8 cellular contexts compared by ENCODE assay signal in the genomic region with DNA sequence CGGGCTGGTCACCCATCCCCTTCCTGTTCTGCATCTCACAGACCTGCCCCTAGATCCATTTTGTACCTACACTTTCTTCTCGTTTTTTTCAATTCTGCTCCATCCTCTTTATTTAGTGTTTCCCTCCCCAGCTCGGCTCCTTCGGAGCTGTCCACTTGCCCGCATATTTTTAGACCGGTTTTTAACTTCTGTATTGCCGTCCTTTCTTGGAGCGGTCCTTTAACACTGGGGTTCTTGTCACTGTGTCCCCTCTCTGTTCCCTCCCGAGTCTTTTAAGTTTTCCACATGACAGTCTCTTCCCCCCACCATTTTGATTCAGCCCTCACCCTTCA. TPM values are rescaled to one million over a fixed set of nuclear protein-coding genes. Genes with fewer than 3 reads are reported as not detected.
DNase-seq lines count a peak whose midpoint lies in the region; ATAC-seq, FAIRE-seq and TF ChIP-seq lines count a peak whose summit lies in the region.

No MANE protein-coding gene starts in this region.

- H3K27me3 ChIP-seq in ascending aorta (no peaks in the 10 kb centered on the region), suprapubic skin (no peaks in the 10 kb centered on the region)

- H3K4me3 ChIP-seq in HEK293 (ENCODE audit: low read depth, low read length) (peak overlapping the region; percentile 76), ascending aorta (peak overlapping the region; percentile 85 to 87), kidney (ENCODE audit: low read length in 2 of 2) (peak overlapping the region; percentile 55 to 94), suprapubic skin (peak overlapping the region; percentile 91)

- CTCF ChIA-PET in HEK293 (lab: Yijun Ruan, JAX): interaction anchor here (0.6 to 1.3 kb wide), 4 partner anchors 96 to 378 kb away, joined by 3 to 5 read pairs (median 4); no protein-coding TSS in a partner anchor

- intact Hi-C loops in ascending aorta (cut with DNase I) (loop anchor here (5.0 kb wide), 1 partner anchor 65 kb away; no protein-coding TSS in a partner anchor), kidney (cut with DNase I) (loop anchor here (5.0 kb wide), 1 partner anchor 125 kb away; no protein-coding TSS in a partner anchor)

- POLR2A ChIA-PET in HEK293 (lab: Yijun Ruan, JAX): interaction anchor here (0.6 to 1.8 kb wide), 5 partner anchors 16 to 149 kb away, joined by 3 to 7 read pairs (median 3); no protein-coding TSS in a partner anchor

- WGBS in suprapubic skin: 10% methylated on average over 9 of the region's 9 CpGs

- TF ChIP-seq CTCF in HEK293 (tag by site-specific recombination; IDR thresholded peaks at IDR 0.05) (no peak), ascending aorta (IDR thresholded peaks at IDR 0.05) (no peak), kidney (IDR thresholded peaks at IDR 0.05; ENCODE audit: borderline replicate concordance, extremely low read depth, insufficient read depth) (no peak), suprapubic skin (IDR thresholded peaks at IDR 0.05) (no peak)

- TF ChIP-seq EP300 in suprapubic skin (IDR thresholded peaks at IDR 0.05): no peak

- H3K27ac ChIP-seq in HEK293 (ENCODE audit: extremely low read depth, low read depth, low read length) (peak overlapping the region; percentile 99; the same call in 1 of the 2 replicates), ascending aorta (peak overlapping the region; percentile 97 to 100), kidney (ENCODE audit: low read depth in 2 of 2, low read length in 2 of 2) (peak overlapping the region; percentile 58 to 68), suprapubic skin (peak overlapping the region; percentile 98)

- no peaks in the 10 kb centered on the region for H3K36me3 ChIP-seq in HEK293 (ENCODE audit: control insufficient read depth in 2 of 2, insufficient read depth in 1 of 2, low read length in 2 of 2)
- no peaks in the 10 kb centered on the region for H3K36me3 ChIP-seq in ascending aorta
- no peaks in the 10 kb centered on the region for H3K36me3 ChIP-seq in kidney (ENCODE audit: control insufficient read depth in 1 of 2, insufficient read depth in 2 of 2, low read length in 2 of 2)
- H3K36me3 ChIP-seq in suprapubic skin: no peaks in the 10 kb centered on the region

- no peak for TF ChIP-seq POLR2A in suprapubic skin (IDR thresholded peaks at IDR 0.05)

- peak overlapping the region; percentile 2 to 78 for H3K9ac ChIP-seq in kidney (ENCODE audit: low read length in 2 of 2)

- no peaks in the 10 kb centered on the region for H3K9me3 ChIP-seq in HEK293 (ENCODE audit: control insufficient read depth, insufficient read depth, low read depth, low read length)
- H3K9me3 ChIP-seq in ascending aorta: no peaks in the 10 kb centered on the region
- no peaks in the 10 kb centered on the region for H3K9me3 ChIP-seq in kidney (ENCODE audit: control insufficient read depth in 1 of 2, low read length in 2 of 2)
- no peaks in the 10 kb centered on the region for H3K9me3 ChIP-seq in suprapubic skin

- ATAC-seq in HG03469 (IDR thresholded peaks at IDR 0.05; ENCODE audit: unreplicated experiment) (no peak), HG03378 (IDR thresholded peaks at IDR 0.05; ENCODE audit: unreplicated experiment) (no peak), GM21367 (IDR thresholded peaks at IDR 0.05; ENCODE audit: unreplicated experiment) (no peak)

- H3K4me1 ChIP-seq in HEK293 (ENCODE audit: control insufficient read depth, insufficient read depth, low read length): peaks cover 42% of the 10 kb centered on the region
- peaks cover 12 to 40% of the 10 kb centered on the region in 2 donors for H3K4me1 ChIP-seq in ascending aorta
- H3K4me1 ChIP-seq in kidney (ENCODE audit: control insufficient read depth in 1 of 2, insufficient read depth in 1 of 2, low read depth in 1 of 2, low read length in 2 of 2): peaks cover 25 to 29% of the 10 kb centered on the region in 2 donors
- peaks cover 66% of the 10 kb centered on the region for H3K4me1 ChIP-seq in suprapubic skin

- FAIRE-seq in kidney (lab: Jason Lieb, UNC): no peak

- peak in 1 of 2 donors; percentile 44 for DNase-seq in ascending aorta (ENCODE audit: low spot score in 2 of 2)
- DNase-seq in kidney: peak; percentile 20
- peak; percentile 15 to 37 for DNase-seq in suprapubic skin (ENCODE audit: low spot score in 2 of 2)
- DNase-seq in NCI-H69 (lab: John Stamatoyannopoulos, UW): no peak

TF ChIP-seq in HEK293, 187 proteins besides CTCF, POLR2A, EP300 and RAD21 (continues in another document):
- TF ChIP-seq ZNF202 (tag by site-specific recombination; IDR thresholded peaks at IDR 0.05; ENCODE audit: borderline replicate concordance) (no peak), ZFP69B (tag by site-specific recombination; IDR thresholded peaks at IDR 0.05) (no peak), ZNF155 (tag by site-specific recombination; IDR thresholded peaks at IDR 0.05) (no peak), OVOL3 (tag by site-specific recombination; IDR thresholded peaks at IDR 0.05) (no peak), ZNF544 (tag by site-specific recombination; IDR thresholded peaks at IDR 0.05) (no peak), ZNF48 (tag by site-specific recombination; IDR thresholded peaks at IDR 0.05) (no peak), PRDM1 (tag by site-specific recombination; IDR thresholded peaks at IDR 0.05) (0 out of 2 replicates have a peak, but pooled peaks have one; percentile 5), ZNF791 (tag by site-specific recombination; IDR thresholded peaks at IDR 0.05) (no peak), TRIM28 (IDR thresholded peaks at IDR 0.05; ENCODE audit: borderline replicate concordance, low read length) (no peak)
- TF ChIP-seq, protein P1, sequence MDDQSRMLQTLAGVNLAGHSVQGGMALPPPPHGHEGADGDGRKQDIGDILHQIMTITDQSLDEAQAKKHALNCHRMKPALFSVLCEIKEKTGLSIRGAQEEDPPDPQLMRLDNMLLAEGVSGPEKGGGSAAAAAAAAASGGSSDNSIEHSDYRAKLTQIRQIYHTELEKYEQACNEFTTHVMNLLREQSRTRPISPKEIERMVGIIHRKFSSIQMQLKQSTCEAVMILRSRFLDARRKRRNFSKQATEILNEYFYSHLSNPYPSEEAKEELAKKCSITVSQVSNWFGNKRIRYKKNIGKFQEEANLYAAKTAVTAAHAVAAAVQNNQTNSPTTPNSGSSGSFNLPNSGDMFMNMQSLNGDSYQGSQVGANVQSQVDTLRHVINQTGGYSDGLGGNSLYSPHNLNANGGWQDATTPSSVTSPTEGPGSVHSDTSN (CRISPR knock-in tag; IDR thresholded peaks at IDR 0.05): no peak
- TF ChIP-seq, protein P2, sequence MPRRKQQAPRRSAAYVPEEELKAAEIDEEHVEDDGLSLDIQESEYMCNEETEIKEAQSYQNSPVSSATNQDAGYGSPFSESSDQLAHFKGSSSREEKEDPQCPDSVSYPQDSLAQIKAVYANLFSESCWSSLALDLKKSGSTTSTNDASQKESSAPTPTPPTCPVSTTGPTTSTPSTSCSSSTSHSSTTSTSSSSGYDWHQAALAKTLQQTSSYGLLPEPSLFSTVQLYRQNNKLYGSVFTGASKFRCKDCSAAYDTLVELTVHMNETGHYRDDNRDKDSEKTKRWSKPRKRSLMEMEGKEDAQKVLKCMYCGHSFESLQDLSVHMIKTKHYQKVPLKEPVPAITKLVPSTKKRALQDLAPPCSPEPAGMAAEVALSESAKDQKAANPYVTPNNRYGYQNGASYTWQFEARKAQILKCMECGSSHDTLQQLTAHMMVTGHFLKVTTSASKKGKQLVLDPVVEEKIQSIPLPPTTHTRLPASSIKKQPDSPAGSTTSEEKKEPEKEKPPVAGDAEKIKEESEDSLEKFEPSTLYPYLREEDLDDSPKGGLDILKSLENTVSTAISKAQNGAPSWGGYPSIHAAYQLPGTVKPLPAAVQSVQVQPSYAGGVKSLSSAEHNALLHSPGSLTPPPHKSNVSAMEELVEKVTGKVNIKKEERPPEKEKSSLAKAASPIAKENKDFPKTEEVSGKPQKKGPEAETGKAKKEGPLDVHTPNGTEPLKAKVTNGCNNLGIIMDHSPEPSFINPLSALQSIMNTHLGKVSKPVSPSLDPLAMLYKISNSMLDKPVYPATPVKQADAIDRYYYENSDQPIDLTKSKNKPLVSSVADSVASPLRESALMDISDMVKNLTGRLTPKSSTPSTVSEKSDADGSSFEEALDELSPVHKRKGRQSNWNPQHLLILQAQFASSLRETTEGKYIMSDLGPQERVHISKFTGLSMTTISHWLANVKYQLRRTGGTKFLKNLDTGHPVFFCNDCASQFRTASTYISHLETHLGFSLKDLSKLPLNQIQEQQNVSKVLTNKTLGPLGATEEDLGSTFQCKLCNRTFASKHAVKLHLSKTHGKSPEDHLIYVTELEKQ (tag by site-specific recombination; IDR thresholded peaks at IDR 0.05; ENCODE audit: borderline replicate concordance): no peak
- TF ChIP-seq, protein P3, sequence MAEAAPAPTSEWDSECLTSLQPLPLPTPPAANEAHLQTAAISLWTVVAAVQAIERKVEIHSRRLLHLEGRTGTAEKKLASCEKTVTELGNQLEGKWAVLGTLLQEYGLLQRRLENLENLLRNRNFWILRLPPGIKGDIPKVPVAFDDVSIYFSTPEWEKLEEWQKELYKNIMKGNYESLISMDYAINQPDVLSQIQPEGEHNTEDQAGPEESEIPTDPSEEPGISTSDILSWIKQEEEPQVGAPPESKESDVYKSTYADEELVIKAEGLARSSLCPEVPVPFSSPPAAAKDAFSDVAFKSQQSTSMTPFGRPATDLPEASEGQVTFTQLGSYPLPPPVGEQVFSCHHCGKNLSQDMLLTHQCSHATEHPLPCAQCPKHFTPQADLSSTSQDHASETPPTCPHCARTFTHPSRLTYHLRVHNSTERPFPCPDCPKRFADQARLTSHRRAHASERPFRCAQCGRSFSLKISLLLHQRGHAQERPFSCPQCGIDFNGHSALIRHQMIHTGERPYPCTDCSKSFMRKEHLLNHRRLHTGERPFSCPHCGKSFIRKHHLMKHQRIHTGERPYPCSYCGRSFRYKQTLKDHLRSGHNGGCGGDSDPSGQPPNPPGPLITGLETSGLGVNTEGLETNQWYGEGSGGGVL (tag by site-specific recombination; IDR thresholded peaks at IDR 0.05): peak; percentile 50; the same call in 1 of the 2 replicates

RNA-seq across cellular contexts. Expression of a gene that starts 1.7 kb away (rescaled TPM):
- total RNA-seq in ascending aorta: 23.7 TPM
- 53.6 TPM for total RNA-seq in kidney
- polyA plus RNA-seq in kidney (ENCODE audit: insufficient read depth, low read depth, low replicate concordance): 14.0 TPM
- total RNA-seq in suprapubic skin: 10 to 100 TPM; 33.9 to 54.2 (median 46.5) TPM

RNA-seq across cellular contexts. Expression of a gene that starts 11.8 kb away (rescaled TPM):
- 96.6 TPM for total RNA-seq in ascending aorta
- 105 TPM for total RNA-seq in kidney
- 226 TPM for polyA plus RNA-seq in kidney (ENCODE audit: insufficient read depth, low read depth, low replicate concordance)
- 10 to 100 TPM; 50.6 to 93.3 (median 75.0) TPM for total RNA-seq in suprapubic skin
